In genomic region chr1:108719253-108719652, GRCh38 we compare ENCODE assay signal across 25 cellular contexts. TPM values are rescaled to one million over a fixed set of nuclear protein-coding genes. Genes with fewer than 3 reads are reported as not detected.
DNase-seq lines count a peak whose midpoint lies in the region; ATAC-seq and TF ChIP-seq lines count a peak whose summit lies in the region.
"Had no signal": no experiment of that assay in that cellular context is flagged by ENCODE, and none has a peak within 500 bp of the region (broad histone marks: within the 10 kb centered on the region; RNA-seq: fewer than 3 reads in every experiment).

No MANE protein-coding gene starts in this region.

- CTCF ChIA-PET in HCT116 (lab: Charles Lee) = no interaction called here

- no peak for TF ChIP-seq POLR2A in HCT116 (IDR thresholded peaks at IDR 0.05; ENCODE audit: borderline replicate concordance, extremely low read depth, insufficient read depth, insufficient read length)

- peaks cover 5 to 24% of the 10 kb centered on the region in 2 experiments for H3K4me1 ChIP-seq in HCT116 (ENCODE audit: control insufficient read depth in 1 of 2, insufficient read depth in 2 of 2, low read length in 2 of 2)

- RAD21 ChIA-PET in HCT116 (lab: Charles Lee; ENCODE audit: low non-redundant PET in 1 of 2, low total read pairs in 2 of 2, uncharacterized antibody in 2 of 2, unreplicated experiment in 2 of 2) = interaction anchor here in 1 of 2 experiments (0.6 to 0.8 kb wide), 2 partner anchors 28 to 86 kb away, joined by 3 to 4 read pairs; partner anchors contain the start of gene STXBP3

- POLR2A ChIA-PET in HCT116 (lab: Charles Lee) = no interaction called here

- in situ Hi-C loops in brain microvascular endothelial cell (cut with HindIII; ENCODE audit: low pct_ligation_motif_present, low sequenced_read_pairs) = no loop called here

- TF ChIP-seq RAD21 in HCT116 (IDR thresholded peaks at IDR 0.05; ENCODE audit: low read depth) = no peak

- no peaks in the 10 kb centered on the region for H3K9me3 ChIP-seq in HCT116 (ENCODE audit: control insufficient read depth in 1 of 2, insufficient read depth in 1 of 2, low read depth in 1 of 2, low read length in 2 of 2)
- H3K9me3 ChIP-seq: gastroesophageal sphincter, MG63 had no signal

- no peaks in the 10 kb centered on the region for H3K27me3 ChIP-seq in HCT116 (ENCODE audit: insufficient read depth, low read length)
- no peaks in the 10 kb centered on the region for H3K27me3 ChIP-seq in brain microvascular endothelial cell (replicated peaks)
- H3K27me3 ChIP-seq: gastroesophageal sphincter, MG63 had no signal

- H3K9me2 ChIP-seq in HCT116 (ENCODE audit: insufficient read depth) = no peaks in the 10 kb centered on the region

- H3K27ac ChIP-seq in HCT116 (ENCODE audit: low read depth, low read length) (no peak overlapping the region), brain microvascular endothelial cell (peak overlapping the region; percentile 81), substantia nigra (ENCODE audit: low read depth, low read length, poor library complexity, severe bottlenecking) (peak overlapping the region; percentile 65)
- H3K27ac ChIP-seq: gastroesophageal sphincter, skin epidermis had no signal

- BruUV-seq in HCT116 (replicated peaks; lab: Mats Ljungman, UMichigan) = no TSS peak

- intact Hi-C loops in HCT116 (cut with micrococcal nuclease) = no loop called here

- H2AFZ ChIP-seq in HCT116 (ENCODE audit: low read depth, low read length, poor library complexity, severe bottlenecking) = peak overlapping the region; percentile 49

- H3K4me3 ChIP-seq in HCT116 (replicated peaks in 1 of 2; ENCODE audit: low read depth in 1 of 2, low read length in 2 of 2) (no peak overlapping the region), brain microvascular endothelial cell (ENCODE audit: low read depth, low read length) (no peak overlapping the region)
- H3K4me3 ChIP-seq: gastroesophageal sphincter, MG63, skin epidermis had no signal

- peak overlapping the region; percentile 75 for H3K4me2 ChIP-seq in HCT116 (ENCODE audit: low read length)

- H3K36me3 ChIP-seq in HCT116 (ENCODE audit: control insufficient read depth in 1 of 2, insufficient read depth in 2 of 2, low read length in 2 of 2) (no peaks in the 10 kb centered on the region), brain microvascular endothelial cell (replicated peaks) (no peaks in the 10 kb centered on the region)
- H3K36me3 ChIP-seq: gastroesophageal sphincter, MG63 had no signal

- H3K79me2 ChIP-seq in HCT116 (ENCODE audit: insufficient read depth, low read length) = no peaks in the 10 kb centered on the region

- H3K9ac ChIP-seq in HCT116 (ENCODE audit: low read length) = no peak overlapping the region

- H4K20me1 ChIP-seq in HCT116 (ENCODE audit: insufficient read depth) = no peaks in the 10 kb centered on the region

- TF ChIP-seq CTCF in HCT116 (IDR thresholded peaks at IDR 0.05 in 2 of 3, conservative IDR thresholded peaks at IDR 0.05 in 1 of 3; ENCODE audit: borderline replicate concordance in 1 of 3, insufficient read depth in 1 of 3, low read depth in 2 of 3, low read length in 2 of 3) (no peak), brain microvascular endothelial cell (IDR thresholded peaks at IDR 0.05; ENCODE audit: low read depth, low read length, missing control alignments) (no peak)

- peak; percentile 10; the same call in 1 of the 2 replicates for ATAC-seq in HCT116
- ATAC-seq in GM19328 (IDR thresholded peaks at IDR 0.05; ENCODE audit: unreplicated experiment) = no peak
- ATAC-seq: gastroesophageal sphincter; naive thymus-derived CD8-positive, alpha-beta T cell; stimulated activated naive CD8-positive, alpha-beta T cell treated with anti-CD3 and anti-CD28 coated beads, Interleukin-15, Interleukin-2, amounts not matched to agents 100 U/mL and 50 U/mL, for 24 hours had no signal

- DNase-seq in HCT116 (ENCODE audit: low read depth, low spot score) (no peak), brain microvascular endothelial cell (peak; percentile 22), globus pallidus (ENCODE audit: low spot score) (peak; percentile 41), substantia nigra (lab: John Stamatoyannopoulos, UW) (peak in 5 of 49 donors; percentile 7 to 53 (median 13)), HK-2 (ENCODE audit: unreplicated experiment) (no peak), SKM-1 (lab: John Stamatoyannopoulos, UW; ENCODE audit: unreplicated experiment) (no peak)
- no peak for DNase-seq in stimulated activated CD4-positive, alpha-beta T cell treated with anti-CD3 and anti-CD28 coated beads, Interleukin-12 subunit alpha, Interleukin-12 subunit beta, amount 100 ng/mL, for 4 hours
- DNase-seq: activated CD4-positive, CD25-positive, alpha-beta regulatory T cell treated with anti-CD3 and anti-CD28 coated beads, Interleukin-2, amount 50 U/mL, for 72 hours; AML-193; DMS79 treated with DMSO at 0.1 percent for 48 hours; naive thymus-derived CD8-positive, alpha-beta T cell; NCI-H1417 treated with DMSO at 0.1 percent for 48 hours; NCI-H2171 treated with DMSO at 0.1 percent for 48 hours; NCI-H526; stimulated activated CD4-positive, alpha-beta T cell treated with anti-CD3 and anti-CD28 coated beads, Interleukin-4, amount 100 ng/mL, for 1 hour; stimulated activated naive CD8-positive, alpha-beta T cell treated with anti-CD3 and anti-CD28 coated beads, Interleukin-15, Interleukin-2, amounts not matched to agents 100 U/mL and 50 U/mL, for 24 hours had no signal

TF ChIP-seq in HCT116, 20 proteins besides CTCF, POLR2A, EP300 and RAD21:
- TF ChIP-seq CBX3 (IDR thresholded peaks at IDR 0.05; ENCODE audit: low read depth) (no peak), EZH2 (IDR thresholded peaks at IDR 0.05) (no peak), MAX (IDR thresholded peaks at IDR 0.05) (no peak), JUND (IDR thresholded peaks at IDR 0.05) (no peak), EGR1 (IDR thresholded peaks at IDR 0.05; ENCODE audit: low read depth) (no peak), FOSL1 (IDR thresholded peaks at IDR 0.05; ENCODE audit: low read depth) (no peak), EZH2phosphoT487 (IDR thresholded peaks at IDR 0.05; ENCODE audit: borderline replicate concordance) (no peak), REST (IDR thresholded peaks at IDR 0.05; ENCODE audit: low read depth) (no peak), POLR2AphosphoS5 (IDR thresholded peaks at IDR 0.05; ENCODE audit: low read depth, low read length) (no peak)
TF ChIP-seq in HCT116: peak in this region for 0.

RNA-seq across cellular contexts. Expression of gene FNDC7, which starts 6.5 kb away (rescaled TPM):
- total RNA-seq in HCT116 (2021; ENCODE audit: unreplicated experiment) = 0.10 TPM
- polyA plus RNA-seq in HCT116 (2012) = not detected in 2 replicates
- total RNA-seq: activated CD8-positive, alpha-beta memory T cell treated with anti-CD3 and anti-CD28 coated beads for 36 hours; activated T-helper 1 cell treated with anti-CD3 and anti-CD28 coated beads, Interleukin-12 subunit alpha, Interleukin-12 subunit beta, Interleukin-2, Interleukin-4 antibody, amounts not matched to agents 30 ng/mL and 10 ng/mL and 1 ng/mL, durations not matched to agents 14 hours and 24 hours and 36 hours; epithelial cell of proximal tubule; gastroesophageal sphincter; lung microvascular endothelial cell; progenitor cell of endocrine pancreas had no signal
- polyA plus RNA-seq: naive thymus-derived CD8-positive, alpha-beta T cell had no signal

RNA-seq across cellular contexts. Expression of gene PRPF38B, which starts 27.1 kb away (rescaled TPM):
- total RNA-seq in HCT116 (2021; ENCODE audit: unreplicated experiment) = 46.4 TPM
- 17.0 and 17.1 TPM in 2 replicates for polyA plus RNA-seq in HCT116 (2012)

RNA-seq across cellular contexts. Expression of gene STXBP3, which starts 27.2 kb away (rescaled TPM):
- total RNA-seq in HCT116 (2021; ENCODE audit: unreplicated experiment) = 22.6 TPM
- 8.7 and 8.8 TPM in 2 replicates for polyA plus RNA-seq in HCT116 (2012)

RNA-seq across cellular contexts. Expression of gene HENMT1, which starts 58.4 kb away (rescaled TPM):
- total RNA-seq in HCT116 (2021; ENCODE audit: unreplicated experiment) = not detected
- not detected in 2 replicates for polyA plus RNA-seq in HCT116 (2012)

Comparison
In these comparisons a context has a peak if more than half of its experiments do, and no peak if none do; other contexts are left out.
1. DNase-seq: peak in brain microvascular endothelial cell (single experiment) and globus pallidus (single experiment); none in HCT116 (single experiment), stimulated activated CD4-positive, alpha-beta T cell treated with anti-CD3 and anti-CD28 coated beads, Interleukin-12 subunit alpha, Interleukin-12 subunit beta, amount 100 ng/mL, for 4 hours (single experiment), HK-2 (single experiment) and SKM-1 (single experiment).